ENCODE assay signal across 27 cellular contexts in the genomic region with DNA sequence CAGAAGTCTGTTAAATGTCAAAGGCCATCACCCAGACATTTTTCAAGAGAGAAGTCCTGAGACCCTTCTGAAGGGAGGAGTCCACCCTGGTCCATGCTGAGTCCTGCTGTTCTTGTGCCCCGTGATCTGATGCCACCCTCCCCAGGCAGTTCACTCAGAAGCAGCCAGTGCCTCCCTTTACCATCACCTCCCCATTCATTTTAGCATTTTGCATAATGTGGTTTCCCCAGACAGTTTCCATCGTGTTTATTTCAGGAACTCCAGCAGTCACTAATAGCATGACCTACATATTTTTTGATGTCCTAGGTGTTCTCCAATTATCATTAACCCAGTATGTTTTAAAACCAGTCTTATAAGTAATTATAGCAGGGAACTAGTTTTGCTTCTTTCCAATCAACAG.
"Had no signal": no experiment of that assay in that cellular context is flagged by ENCODE, and none has a peak within 500 bp of the region (broad histone marks: within the 10 kb centered on the region; RNA-seq: fewer than 3 reads in every experiment).

No MANE protein-coding gene starts in this region.

- H3K4me1 ChIP-seq: left ventricle myocardium inferior, prostate gland, stomach, testis, thyroid gland, transverse colon, upper lobe of left lung, vagina had no signal

- DNase-seq: hypothalamus; islet precursor cell; left ventricle myocardium inferior; mesendoderm; naive B cell; natural killer cell; ovary; posterior cingulate gyrus; retina; right cardiac atrium; stimulated activated CD4-positive, alpha-beta T cell treated with anti-CD3 and anti-CD28 coated beads, Interleukin-12 subunit alpha, Interleukin-12 subunit beta, amount 100 ng/mL, for 4 hours; stimulated activated CD4-positive, alpha-beta T cell treated with anti-CD3 and anti-CD28 coated beads, Interleukin-15, amount 100 ng/mL, for 24 hours; stimulated activated CD4-positive, alpha-beta T cell treated with anti-CD3 and anti-CD28 coated beads, Interleukin-2, amount 100 ng/mL, for 24 hours; stimulated activated CD4-positive, alpha-beta T cell treated with anti-CD3 and anti-CD28 coated beads, Interleukin-4, amount 100 ng/mL, for 1 hour; stimulated activated naive B cell treated with anti-CD40 and anti-IgM and Interleukin-4, amounts not matched to agents 10 μg/mL and 1 μg/mL and 100 μg/mL, for 72 hours; stimulated activated naive CD8-positive, alpha-beta T cell treated with anti-CD3 and anti-CD28 coated beads, Interleukin-15, Interleukin-2, amounts not matched to agents 100 U/mL and 50 U/mL, for 24 hours; stomach; testis; thyroid gland; transverse colon; upper lobe of left lung had no signal

- H3K27ac ChIP-seq: left ventricle myocardium inferior, ovary, prostate gland, skin epidermis, stomach, testis, thyroid gland, transverse colon, upper lobe of left lung, vagina had no signal

- H3K27ac Mint-ChIP-seq: mesothelial cell of epicardium; naive B cell; natural killer cell; stimulated activated naive B cell treated with anti-CD40 and anti-IgM and Interleukin-4, amounts not matched to agents 10 μg/mL and 1 μg/mL and 100 μg/mL, for 72 hours had no signal

- H3K4me3 Mint-ChIP-seq: mesothelial cell of epicardium; naive B cell; natural killer cell; stimulated activated naive B cell treated with anti-CD40 and anti-IgM and Interleukin-4, amounts not matched to agents 10 μg/mL and 1 μg/mL and 100 μg/mL, for 72 hours had no signal

- H3K9me3 ChIP-seq: left ventricle myocardium inferior, ovary, prostate gland, stomach, testis, thyroid gland, transverse colon, upper lobe of left lung, vagina had no signal

- H3K36me3 Mint-ChIP-seq: mesothelial cell of epicardium; naive B cell; natural killer cell; stimulated activated naive B cell treated with anti-CD40 and anti-IgM and Interleukin-4, amounts not matched to agents 10 μg/mL and 1 μg/mL and 100 μg/mL, for 72 hours had no signal

- H3K4me1 Mint-ChIP-seq: mesothelial cell of epicardium; naive B cell; natural killer cell; stimulated activated naive B cell treated with anti-CD40 and anti-IgM and Interleukin-4, amounts not matched to agents 10 μg/mL and 1 μg/mL and 100 μg/mL, for 72 hours had no signal

- H3K4me3 ChIP-seq: left ventricle myocardium inferior, lung, ovary, prostate gland, skin epidermis, stomach, testis, thyroid gland, transverse colon, upper lobe of left lung, vagina had no signal

- H3K27me3 ChIP-seq: ovary, stomach, testis, thyroid gland, transverse colon, upper lobe of left lung, vagina had no signal

- H3K9me3 Mint-ChIP-seq: mesothelial cell of epicardium; natural killer cell; stimulated activated naive B cell treated with anti-CD40 and anti-IgM and Interleukin-4, amounts not matched to agents 10 μg/mL and 1 μg/mL and 100 μg/mL, for 72 hours had no signal

- H3K36me3 ChIP-seq: left ventricle myocardium inferior, ovary, prostate gland, stomach, thyroid gland, transverse colon, upper lobe of left lung, vagina had no signal

- ATAC-seq: natural killer cell; right cardiac atrium; sciatic nerve; stimulated activated naive B cell treated with anti-CD40 and anti-IgM and Interleukin-4, amounts not matched to agents 10 μg/mL and 1 μg/mL and 100 μg/mL, for 72 hours; stimulated activated naive CD8-positive, alpha-beta T cell treated with anti-CD3 and anti-CD28 coated beads, Interleukin-15, Interleukin-2, amounts not matched to agents 100 U/mL and 50 U/mL, for 24 hours had no signal
